ENCODE assay signal across 7 cellular contexts in genomic region chr7:39331607-39332006, GRCh38.
DNase-seq lines count a peak whose midpoint lies in the region; ATAC-seq and TF ChIP-seq lines count a peak whose summit lies in the region.
"Not testable (repeated sequence)": the region's sequence is repeated elsewhere in the genome, so short reads cannot be mapped to it uniquely, and the experiment has no call there.

No MANE protein-coding gene starts in this region.

- intact Hi-C loops in right cardiac atrium (cut with DNase I); sciatic nerve (cut with DNase I): not testable (repeated sequence)

- TF ChIP-seq CTCF in cardiac fibroblast (IDR thresholded peaks at IDR 0.05; ENCODE audit: low read depth, low read length); fibroblast of pulmonary artery (IDR thresholded peaks at IDR 0.05; ENCODE audit: low read length, missing control alignments): not testable (repeated sequence)

- not testable (repeated sequence) for H3K9me3 ChIP-seq in SJSA1 (replicated peaks); right cardiac atrium (ENCODE audit: control insufficient read depth, low read length)

- not testable (repeated sequence) for H3K27me3 ChIP-seq in SJSA1 (replicated peaks); right cardiac atrium (ENCODE audit: control insufficient read depth, insufficient read depth)

- 78% methylated on average over 13 of the region's 13 CpGs for WGBS in right cardiac atrium

- not testable (repeated sequence) for ATAC-seq in right cardiac atrium
- peak; percentile 50 for ATAC-seq in sciatic nerve

- H3K4me3 ChIP-seq in SJSA1; cardiac fibroblast (replicated peaks in 1 of 2; ENCODE audit: low read depth in 2 of 2, low read length in 2 of 2); fibroblast of pulmonary artery (replicated peaks; ENCODE audit: low read depth, low read length); right cardiac atrium (ENCODE audit: low read length): not testable (repeated sequence)

- DNase-seq in GM04503 (ENCODE audit: low read depth) (peak; percentile 7), M059J (ENCODE audit: low read depth) (peak; percentile 46), SJSA1 (ENCODE audit: low read depth in 1 of 2, low spot score in 2 of 2) (peak in 1 of 2 experiments; percentile 73), cardiac fibroblast (ENCODE audit: low read depth in 2 of 2) (peak; percentile 8 to 41), fibroblast of pulmonary artery (ENCODE audit: low read depth) (peak; percentile 29), right cardiac atrium (peak in 2 of 3 donors; percentile 14 to 61)
- DNase-seq in sciatic nerve (ENCODE audit: low spot score) = not testable (repeated sequence)

- not testable (repeated sequence) for H3K36me3 ChIP-seq in SJSA1

- H3K4me1 ChIP-seq in SJSA1 (replicated peaks) = peaks cover 19% of the 10 kb centered on the region
- H3K4me1 ChIP-seq in right cardiac atrium (ENCODE audit: control insufficient read depth, insufficient read depth, low read length) = not testable (repeated sequence)

- H3K27ac ChIP-seq in SJSA1 = peak overlapping the region; percentile 4; the same call in 1 of the 2 replicates
- not testable (repeated sequence) for H3K27ac ChIP-seq in right cardiac atrium (ENCODE audit: low read length)
